13 cellular contexts compared by ENCODE assay signal in the genomic region with DNA sequence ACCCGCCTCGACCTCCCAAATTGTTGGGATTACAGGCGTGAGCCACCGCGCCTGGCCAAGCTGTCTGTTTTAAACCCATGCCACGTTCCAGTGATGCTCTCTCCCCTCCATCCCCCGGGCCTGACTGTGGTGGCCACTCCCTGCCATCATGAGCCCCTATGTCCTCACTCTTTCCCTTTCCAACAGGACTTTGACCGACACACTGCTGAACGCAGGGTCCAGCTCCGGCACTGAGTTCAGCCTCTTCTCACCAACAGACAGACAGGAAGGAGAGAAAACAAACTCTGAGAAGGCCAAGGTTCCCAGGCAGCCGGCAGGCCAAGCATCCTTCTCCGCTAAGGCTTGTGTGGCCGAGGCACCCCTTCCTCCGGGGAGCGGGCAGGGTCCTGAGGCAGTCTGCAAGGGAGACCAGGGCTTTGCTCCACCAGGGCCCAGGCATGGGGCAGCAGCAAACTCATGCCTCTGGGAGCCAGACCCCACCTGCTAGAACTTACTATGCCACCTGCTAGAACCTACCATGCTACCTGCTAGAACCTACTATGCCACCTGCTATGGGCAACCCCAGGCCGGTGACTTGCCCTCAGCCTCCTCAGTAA.
DNase-seq lines count a peak whose midpoint lies in the region; ATAC-seq and TF ChIP-seq lines count a peak whose summit lies in the region.
"Had no signal": no experiment of that assay in that cellular context is flagged by ENCODE, and none has a peak within 500 bp of the region (broad histone marks: within the 10 kb centered on the region; RNA-seq: fewer than 3 reads in every experiment).

No MANE protein-coding gene starts in this region.

- H3K27me3 Mint-ChIP-seq in WTC11 (ENCODE audit: low read depth), result no peaks in the 10 kb centered on the region
- H3K27me3 Mint-ChIP-seq: B cell; CD4-positive, alpha-beta memory T cell had no signal

- H3K9me3 Mint-ChIP-seq in WTC11, result no peaks in the 10 kb centered on the region
- H3K9me3 Mint-ChIP-seq: CD4-positive, alpha-beta memory T cell had no signal

- H3K4me3 ChIP-seq in heart left ventricle (no peak overlapping the region), neuronal stem cell (ENCODE audit: low read length in 2 of 2) (no peak overlapping the region)
- H3K4me3 ChIP-seq: HAP-1 had no signal

- no peak overlapping the region for H2AFZ ChIP-seq in neuronal stem cell (ENCODE audit: low read length)

- no peak for TF ChIP-seq CTCF in heart left ventricle (IDR thresholded peaks at IDR 0.05)
- no peak for TF ChIP-seq CTCF in WTC11 (IDR thresholded peaks at IDR 0.05)

- no peak overlapping the region for H2BK5ac ChIP-seq in neuronal stem cell (ENCODE audit: low read length)

- H2AK5ac ChIP-seq in neuronal stem cell (ENCODE audit: low read depth, low read length), result no peak overlapping the region

- no peak overlapping the region for H2BK12ac ChIP-seq in neuronal stem cell (ENCODE audit: low read length)

- no peak overlapping the region for H3K4me3 Mint-ChIP-seq in WTC11
- H3K4me3 Mint-ChIP-seq: B cell; CD4-positive, alpha-beta memory T cell had no signal

- POLR2A ChIA-PET in WTC11 (lab: Charles Lee), result interaction anchor here (0.6 kb wide), 1 partner anchor 128 kb away, joined by 7 read pairs; no protein-coding TSS in a partner anchor

- peak overlapping the region; percentile 13 for H3K18ac ChIP-seq in neuronal stem cell (ENCODE audit: low read length)

- intact Hi-C loops in Right ventricle myocardium inferior (cut with DNase I) (no loop called here), heart left ventricle (cut with DNase I) (no loop called here)

- no peaks in the 10 kb centered on the region for H3K9me3 ChIP-seq in heart left ventricle
- no peaks in the 10 kb centered on the region for H3K9me3 ChIP-seq in neuronal stem cell (replicated peaks in 1 of 2; ENCODE audit: control insufficient read depth in 2 of 2, insufficient read depth in 1 of 2, low read depth in 1 of 2, low read length in 2 of 2)
- H3K9me3 ChIP-seq: HAP-1 had no signal

- H4K91ac ChIP-seq in neuronal stem cell (ENCODE audit: low read depth, low read length, poor library complexity), result no peak overlapping the region

- no peaks in the 10 kb centered on the region for H3K4me1 Mint-ChIP-seq in WTC11

- H3K36me3 ChIP-seq in heart left ventricle (peaks cover 0 to 26% (median 15%) of the 10 kb centered on the region in 9 donors), neuronal stem cell (replicated peaks in 1 of 2; ENCODE audit: control insufficient read depth in 2 of 2, insufficient read depth in 2 of 2, low read length in 2 of 2) (peaks cover 0 to 1% of the 10 kb centered on the region in 2 donors)
- H3K36me3 ChIP-seq: HAP-1 had no signal

- H3K4me2 ChIP-seq in neuronal stem cell (ENCODE audit: insufficient read depth, low read length, poor library complexity, severe bottlenecking), result no peak overlapping the region

- peaks cover 5% of the 10 kb centered on the region for H3K79me1 ChIP-seq in neuronal stem cell (ENCODE audit: low read depth, low read length)

- peak; percentile 26 for DNase-seq in Right ventricle myocardium inferior (ENCODE audit: missing footprints)
- DNase-seq in heart left ventricle, result no peak
- DNase-seq in left lobe of liver (ENCODE audit: low spot score), result no peak
- no peak for DNase-seq in neuronal stem cell (ENCODE audit: low spot score)
- no peak for DNase-seq in WTC11 (ENCODE audit: low spot score)
- no peak for DNase-seq in EL
- DNase-seq: CD4-positive, alpha-beta memory T cell; DMS79; GDM1 had no signal

- H4K8ac ChIP-seq in neuronal stem cell (ENCODE audit: low read depth, low read length), result peak overlapping the region; percentile 30

- no peak overlapping the region for H2BK15ac ChIP-seq in neuronal stem cell (ENCODE audit: low read length)

- 93 to 95% (median 94%) methylated on average over 14 to 16 of the region's 16 CpGs for WGBS in heart left ventricle, 4 donors
- WGBS in neuronal stem cell (ENCODE audit: extremely low coverage in 2 of 2, insufficient read length in 2 of 2, insufficient replicate concordance in 1 of 2), 2 donors, result no CpG with 5 or more reads among the region's 16 CpGs

- H3K4ac ChIP-seq in neuronal stem cell (ENCODE audit: low read length), result no peak overlapping the region

- H3K9ac ChIP-seq in neuronal stem cell (ENCODE audit: low read depth, low read length, poor library complexity), result no peak overlapping the region

- no peak overlapping the region for H3K14ac ChIP-seq in neuronal stem cell (ENCODE audit: low read length)

- no peak overlapping the region for H3K23ac ChIP-seq in neuronal stem cell (ENCODE audit: low read depth, low read length, poor library complexity)

- H3K27ac Mint-ChIP-seq in WTC11, result no peak overlapping the region
- H3K27ac Mint-ChIP-seq: B cell; CD4-positive, alpha-beta memory T cell had no signal

- H3K4me1 ChIP-seq in heart left ventricle (peaks cover 0 to 15% (median under 1%) of the 10 kb centered on the region in 12 donors), neuronal stem cell (ENCODE audit: control insufficient read depth in 2 of 2, insufficient read depth in 1 of 2, low read depth in 1 of 2, low read length in 2 of 2) (no peaks in the 10 kb centered on the region)
- H3K4me1 ChIP-seq: HAP-1 had no signal

- H3K27ac ChIP-seq in heart left ventricle, result no peak overlapping the region
- no peak overlapping the region for H3K27ac ChIP-seq in neuronal stem cell (replicated peaks; ENCODE audit: low read length)
- H3K27ac ChIP-seq: C4-2B had no signal

- H3K27me3 ChIP-seq in heart left ventricle (no peaks in the 10 kb centered on the region), neuronal stem cell (ENCODE audit: control insufficient read depth in 3 of 3, insufficient read depth in 3 of 3, low read depth in 1 of 3, low read length in 3 of 3) (no peaks in the 10 kb centered on the region)

- CTCF ChIA-PET in WTC11 (lab: Charles Lee), result no interaction called here

- no peak for ATAC-seq in Right ventricle myocardium inferior
- no peak for ATAC-seq in heart left ventricle
- ATAC-seq in left lobe of liver, result peak; percentile 56
- no peak for ATAC-seq in GM21447 (IDR thresholded peaks at IDR 0.05; ENCODE audit: unreplicated experiment)
- no peak for ATAC-seq in WTC11

- H2BK120ac ChIP-seq in neuronal stem cell (ENCODE audit: low read depth, low read length), result no peak overlapping the region

- no peaks in the 10 kb centered on the region for H3K36me3 Mint-ChIP-seq in WTC11

- no peak for TF ChIP-seq POLR2A in heart left ventricle (IDR thresholded peaks at IDR 0.05)

TF ChIP-seq in WTC11, 78 proteins besides CTCF, POLR2A, EP300 and RAD21 (continues in another document):
- TF ChIP-seq NR2C2 (CRISPR knock-in tag; IDR thresholded peaks at IDR 0.05) (no peak), TEAD1 (CRISPR knock-in tag; IDR thresholded peaks at IDR 0.05) (no peak), ZNF317 (CRISPR knock-in tag; IDR thresholded peaks at IDR 0.05; ENCODE audit: borderline replicate concordance, low read depth) (no peak), SP1 (CRISPR knock-in tag; conservative IDR thresholded peaks at IDR 0.05) (no peak), AR (CRISPR knock-in tag; IDR thresholded peaks at IDR 0.05) (no peak), GRHL2 (CRISPR knock-in tag; IDR thresholded peaks at IDR 0.05; ENCODE audit: insufficient replicate concordance, severe bottlenecking) (no peak), KAT7 (CRISPR knock-in tag; IDR thresholded peaks at IDR 0.05; ENCODE audit: borderline replicate concordance) (no peak), MYBL2 (CRISPR knock-in tag; IDR thresholded peaks at IDR 0.05) (no peak), TCF7 (CRISPR knock-in tag; IDR thresholded peaks at IDR 0.05; ENCODE audit: low read depth) (no peak), OVOL2 (CRISPR knock-in tag; IDR thresholded peaks at IDR 0.05; ENCODE audit: borderline replicate concordance) (no peak), HMGA2 (CRISPR knock-in tag; IDR thresholded peaks at IDR 0.05) (no peak), ATF1 (CRISPR knock-in tag; IDR thresholded peaks at IDR 0.05) (no peak), ZNF423 (CRISPR knock-in tag; IDR thresholded peaks at IDR 0.05) (no peak)
